In genomic region chr2:45611020-45611737, GRCh38 we compare ENCODE assay signal across 8 cellular contexts.
A peak's percentile ranks its signal among the peaks of the same experiment; 100 is the strongest.
DNase-seq lines count a peak whose midpoint lies in the region; ATAC-seq and TF ChIP-seq lines count a peak whose summit lies in the region.

SRBD1 (minus strand) TSS chr2:45611267; CDS start chr2:45605441, 5,826 bp downstream.

- peak; percentile 67 for DNase-seq in AG09319 (ENCODE audit: extremely low read depth, low read depth)
- DNase-seq in NCI-H446 treated with DMSO at 0.1 percent for 48 hours (lab: John Stamatoyannopoulos, UW), result peak; percentile 90
- peak; percentile 29 to 80 for DNase-seq in cerebellar nuclear complex (lab: John Stamatoyannopoulos, UW)
- DNase-seq in islet precursor cell, result peak; percentile 97
- peak; percentile 88 to 95 (median 94) for DNase-seq in stimulated activated CD4-positive, alpha-beta T cell treated with anti-CD3 and anti-CD28 coated beads, Interleukin-12 subunit alpha, Interleukin-12 subunit beta, amount 100 ng/mL, for 48 hours (ENCODE audit: low read depth in 2 of 3, low spot score in 1 of 3)

- ATAC-seq in GM19035 (IDR thresholded peaks at IDR 0.05; ENCODE audit: unreplicated experiment) (peak; percentile 96), HG03354 (IDR thresholded peaks at IDR 0.05; ENCODE audit: poor library complexity, severe bottlenecking, unreplicated experiment) (peak; percentile 93)
- peak; percentile 95 to 96 for ATAC-seq in activated CD4-positive, CD25-positive, alpha-beta regulatory T cell treated with anti-CD3 and anti-CD28 coated beads, Interleukin-2, amount 50 U/mL, for 24 hours

- TF ChIP-seq CTCF in AG09319 (IDR thresholded peaks at IDR 0.05; ENCODE audit: low read depth, low read length), result no peak

Comparison
In these comparisons a context has a peak if more than half of its experiments do, and no peak if none do; other contexts are left out.
1. Peak in every context shown above with its lines: DNase-seq and ATAC-seq.